In the genomic region with DNA sequence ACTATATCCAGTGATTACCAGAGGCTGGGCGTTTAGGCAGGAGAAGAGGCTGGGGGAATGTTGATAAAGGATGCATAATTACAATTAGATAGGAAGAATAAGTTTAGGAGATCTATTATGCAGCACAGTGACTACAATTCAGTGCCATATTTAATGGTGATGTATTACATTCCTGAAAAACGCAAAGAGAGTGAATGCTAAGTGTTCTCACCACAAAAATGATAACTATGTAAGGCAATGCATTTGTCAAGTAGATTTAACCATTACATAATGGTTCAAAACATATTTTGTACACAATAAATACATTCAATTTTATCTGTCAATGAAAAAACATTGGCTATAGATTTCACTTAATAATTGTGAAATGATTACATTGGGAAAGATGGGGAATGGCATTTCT, we compare ENCODE assay signal across 20 cellular contexts.
"Had no signal": no experiment of that assay in that cellular context is flagged by ENCODE, and none has a peak within 500 bp of the region (broad histone marks: within the 10 kb centered on the region; RNA-seq: fewer than 3 reads in every experiment).

No MANE protein-coding gene starts in this region.

- DNase-seq: activated CD4-positive, alpha-beta T cell treated with anti-CD3 and anti-CD28 coated beads for 36 hours; activated CD8-positive, alpha-beta memory T cell treated with anti-CD3 and anti-CD28 coated beads, Interleukin-2, amount 50 U/mL, for 4 hours; activated CD8-positive, alpha-beta T cell treated with anti-CD3 and anti-CD28 coated beads, Interleukin-2, amount 10 ng/mL, durations not matched to agents 7 days and 5 days; activated gamma-delta T cell; activated naive CD8-positive, alpha-beta T cell treated with anti-CD3 and anti-CD28 coated beads for 36 hours; activated T-cell treated with anti-CD3 and anti-CD28 coated beads, Interleukin-2, amount 50 U/mL, for 72 hours; cerebellar nuclear complex; dermis blood vessel endothelial cell; effector memory CD8-positive, alpha-beta T cell; kidney; left ventricle myocardium inferior; naive thymus-derived CD8-positive, alpha-beta T cell; pancreas; spleen; stomach; T-helper 17 cell; testis; upper lobe of left lung had no signal

- H3K27me3 ChIP-seq: hepatocyte, pancreas, spleen, stomach, testis, upper lobe of left lung had no signal

- H3K9me3 ChIP-seq: pancreas, stomach, testis had no signal

- H3K36me3 Mint-ChIP-seq: activated naive CD8-positive, alpha-beta T cell treated with anti-CD3 and anti-CD28 coated beads for 36 hours had no signal

- ATAC-seq: activated CD4-positive, alpha-beta T cell treated with anti-CD3 and anti-CD28 coated beads for 36 hours; activated CD8-positive, alpha-beta T cell treated with anti-CD3 and anti-CD28 coated beads, Interleukin-2, amount 10 ng/mL, durations not matched to agents 7 days and 5 days; activated T-cell treated with anti-CD3 and anti-CD28 coated beads, Interleukin-2, amount 50 U/mL, for 72 hours; effector memory CD8-positive, alpha-beta T cell; naive thymus-derived CD8-positive, alpha-beta T cell; pancreas; sciatic nerve; T-helper 17 cell had no signal

- H3K27ac Mint-ChIP-seq: activated CD4-positive, alpha-beta T cell treated with anti-CD3 and anti-CD28 coated beads for 36 hours; activated CD8-positive, alpha-beta T cell treated with anti-CD3 and anti-CD28 coated beads, Interleukin-2, amount 10 ng/mL, durations not matched to agents 7 days and 5 days; activated naive CD8-positive, alpha-beta T cell treated with anti-CD3 and anti-CD28 coated beads for 36 hours; activated T-cell treated with anti-CD3 and anti-CD28 coated beads, Interleukin-2, amount 50 U/mL, for 72 hours; effector memory CD8-positive, alpha-beta T cell; naive thymus-derived CD8-positive, alpha-beta T cell; T-helper 17 cell had no signal

- H3K4me1 Mint-ChIP-seq: activated CD4-positive, alpha-beta T cell treated with anti-CD3 and anti-CD28 coated beads for 36 hours; activated naive CD8-positive, alpha-beta T cell treated with anti-CD3 and anti-CD28 coated beads for 36 hours; naive thymus-derived CD8-positive, alpha-beta T cell; T-helper 17 cell had no signal

- H3K4me3 ChIP-seq: hepatocyte, left ventricle myocardium inferior, pancreas, spleen, stomach, testis, upper lobe of left lung had no signal

- H3K36me3 ChIP-seq: left ventricle myocardium inferior, pancreas, spleen, stomach, upper lobe of left lung had no signal

- H3K4me1 ChIP-seq: left ventricle myocardium inferior, pancreas, spleen, testis had no signal

- H3K27me3 Mint-ChIP-seq: activated CD4-positive, alpha-beta T cell treated with anti-CD3 and anti-CD28 coated beads for 36 hours; activated naive CD8-positive, alpha-beta T cell treated with anti-CD3 and anti-CD28 coated beads for 36 hours; effector memory CD8-positive, alpha-beta T cell; T-helper 17 cell had no signal

- H3K4me3 Mint-ChIP-seq: activated CD4-positive, alpha-beta T cell treated with anti-CD3 and anti-CD28 coated beads for 36 hours; activated CD8-positive, alpha-beta T cell treated with anti-CD3 and anti-CD28 coated beads, Interleukin-2, amount 10 ng/mL, durations not matched to agents 7 days and 5 days; activated naive CD8-positive, alpha-beta T cell treated with anti-CD3 and anti-CD28 coated beads for 36 hours; activated T-cell treated with anti-CD3 and anti-CD28 coated beads, Interleukin-2, amount 50 U/mL, for 72 hours; effector memory CD8-positive, alpha-beta T cell; naive thymus-derived CD8-positive, alpha-beta T cell; T-helper 17 cell had no signal
